ENCODE assay signal across 10 cellular contexts in the genomic region with DNA sequence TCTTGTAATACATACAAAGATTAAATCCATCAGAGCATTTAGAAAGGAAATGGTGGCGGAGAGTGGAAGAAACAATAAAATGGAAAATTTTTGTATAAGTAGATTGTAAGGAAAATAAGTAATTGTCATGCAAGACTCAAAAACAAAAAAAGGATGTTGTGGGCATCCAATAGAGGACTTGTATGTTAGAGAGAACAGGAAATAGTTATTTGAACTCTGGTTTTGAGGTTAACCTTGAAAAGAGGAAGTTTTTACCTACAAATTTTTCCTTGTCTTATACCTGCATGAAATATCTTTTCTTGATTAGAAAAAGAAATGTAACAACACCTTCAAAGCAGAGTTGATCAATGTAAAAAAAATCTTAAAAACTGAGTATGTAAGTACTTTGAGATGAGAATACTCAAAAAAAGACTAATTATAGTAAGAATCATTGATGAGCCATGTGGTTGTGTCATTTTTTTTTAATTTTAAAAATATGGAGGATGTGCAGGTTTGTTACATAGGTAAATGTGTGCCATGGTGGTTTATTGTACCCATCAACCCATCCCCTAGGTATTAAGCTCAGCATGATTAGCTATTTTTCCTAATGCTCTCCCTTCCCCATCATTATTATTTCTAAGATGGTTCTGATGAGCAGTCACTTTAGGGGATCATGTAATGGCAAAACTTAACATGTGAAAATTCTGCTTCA. TPM values are rescaled to one million over a fixed set of nuclear protein-coding genes. Genes with fewer than 3 reads are reported as not detected.
DNase-seq lines count a peak whose midpoint lies in the region; ATAC-seq, FAIRE-seq and TF ChIP-seq lines count a peak whose summit lies in the region.
"Had no signal": no experiment of that assay in that cellular context is flagged by ENCODE, and none has a peak within 500 bp of the region (broad histone marks: within the 10 kb centered on the region; RNA-seq: fewer than 3 reads in every experiment).

No MANE protein-coding gene starts in this region.

- H3K27me3 ChIP-seq in OCI-LY1 (ENCODE audit: insufficient read depth, low read length) (no peaks in the 10 kb centered on the region), Caco-2 (replicated peaks; ENCODE audit: control insufficient read depth, insufficient read depth, low read length) (no peaks in the 10 kb centered on the region)
- H3K27me3 ChIP-seq: BE2C, brain microvascular endothelial cell had no signal

- TF ChIP-seq CTCF in OCI-LY1 (IDR thresholded peaks at IDR 0.05; ENCODE audit: low read length) (no peak), Caco-2 (IDR thresholded peaks at IDR 0.05; ENCODE audit: insufficient read depth in 1 of 2, low read depth in 1 of 2, low read length in 1 of 2, severe bottlenecking in 1 of 2, unreplicated experiment in 1 of 2) (no peak)

- peak overlapping the region; percentile 91 for H3K27ac Mint-ChIP-seq in activated naive CD4-positive, alpha-beta T cell treated with anti-CD3 and anti-CD28 coated beads, Interleukin-2, amount 10 ng/mL, durations not matched to agents 7 days and 5 days
- peak overlapping the region; percentile 86 for H3K27ac Mint-ChIP-seq in stimulated activated naive CD8-positive, alpha-beta T cell treated with anti-CD3 and anti-CD28 coated beads, Interleukin-15, Interleukin-2, amounts not matched to agents 100 ng/mL and 50 ng/mL, for 24 hours
- no peak overlapping the region for H3K27ac Mint-ChIP-seq in Caco-2 (ENCODE audit: unreplicated experiment)

- DNase-seq in activated naive CD4-positive, alpha-beta T cell treated with anti-CD3 and anti-CD28 coated beads, Interleukin-2, amount 10 ng/mL, durations not matched to agents 7 days and 5 days, result no peak
- DNase-seq in activated naive CD4-positive, alpha-beta T cell treated with Interleukin-2 at 50 U/mL for 16 hours, result no peak
- DNase-seq in RCC 7860 (ENCODE audit: low spot score) (no peak), NCI-H510A (lab: John Stamatoyannopoulos, UW) (no peak), Caco-2 (no peak)
- DNase-seq: BE2C, brain microvascular endothelial cell had no signal

- H3K4me1 ChIP-seq in OCI-LY1 (ENCODE audit: insufficient read depth, low read length, severe bottlenecking), result peaks cover 13% of the 10 kb centered on the region
- no peaks in the 10 kb centered on the region for H3K4me1 ChIP-seq in Caco-2
- H3K4me1 ChIP-seq: BE2C had no signal

- peak overlapping the region; percentile 21 for H3K27ac ChIP-seq in OCI-LY1 (ENCODE audit: low read depth, low read length, poor library complexity, severe bottlenecking)
- H3K27ac ChIP-seq: brain microvascular endothelial cell had no signal

- H3K4me3 ChIP-seq in OCI-LY1 (ENCODE audit: low read depth, low read length, poor library complexity, severe bottlenecking), result no peak overlapping the region
- no peak overlapping the region for H3K4me3 ChIP-seq in Caco-2 (ENCODE audit: low read depth, low read length)

- no peak overlapping the region for H2AFZ ChIP-seq in OCI-LY1 (ENCODE audit: low read length)

- no peaks in the 10 kb centered on the region for H4K20me1 ChIP-seq in OCI-LY1 (ENCODE audit: insufficient read depth, low read length)

- peaks cover 25% of the 10 kb centered on the region for H3K9me3 Mint-ChIP-seq in activated naive CD4-positive, alpha-beta T cell treated with anti-CD3 and anti-CD28 coated beads, Interleukin-2, amount 10 ng/mL, durations not matched to agents 7 days and 5 days
- peaks cover 3% of the 10 kb centered on the region for H3K9me3 Mint-ChIP-seq in stimulated activated naive CD8-positive, alpha-beta T cell treated with anti-CD3 and anti-CD28 coated beads, Interleukin-15, Interleukin-2, amounts not matched to agents 100 ng/mL and 50 ng/mL, for 24 hours
- H3K9me3 Mint-ChIP-seq in Caco-2 (ENCODE audit: unreplicated experiment), result no peaks in the 10 kb centered on the region

- intact Hi-C loops in Caco-2 (cut with micrococcal nuclease; ENCODE audit: unreplicated experiment), result no loop called here

- peaks cover 54% of the 10 kb centered on the region for H3K4me1 Mint-ChIP-seq in activated naive CD4-positive, alpha-beta T cell treated with anti-CD3 and anti-CD28 coated beads, Interleukin-2, amount 10 ng/mL, durations not matched to agents 7 days and 5 days
- peaks cover 48% of the 10 kb centered on the region for H3K4me1 Mint-ChIP-seq in stimulated activated naive CD8-positive, alpha-beta T cell treated with anti-CD3 and anti-CD28 coated beads, Interleukin-15, Interleukin-2, amounts not matched to agents 100 ng/mL and 50 ng/mL, for 24 hours (ENCODE audit: low read depth)
- H3K4me1 Mint-ChIP-seq in Caco-2 (ENCODE audit: low read depth, unreplicated experiment), result no peaks in the 10 kb centered on the region

- no peaks in the 10 kb centered on the region for H3K79me2 ChIP-seq in OCI-LY1 (ENCODE audit: insufficient read depth, low read length)

- no peak overlapping the region for H3K9ac ChIP-seq in OCI-LY1 (ENCODE audit: low read length)

- H3K36me3 ChIP-seq in OCI-LY1 (ENCODE audit: insufficient read depth, low read length) (peaks cover 61% of the 10 kb centered on the region), Caco-2 (ENCODE audit: control insufficient read depth, insufficient read depth, low read length) (no peaks in the 10 kb centered on the region; the same call in 1 of the 2 replicates)

- BruUV-seq in Caco-2 (replicated peaks; lab: Mats Ljungman, UMichigan), result no TSS peak

- peak; percentile 92 for ATAC-seq in HG02970 (IDR thresholded peaks at IDR 0.05; ENCODE audit: low FRiP score, unreplicated experiment)

- H3K4me3 Mint-ChIP-seq in activated naive CD4-positive, alpha-beta T cell treated with anti-CD3 and anti-CD28 coated beads, Interleukin-2, amount 10 ng/mL, durations not matched to agents 7 days and 5 days, result peak overlapping the region; percentile 31
- peak overlapping the region; percentile 41 for H3K4me3 Mint-ChIP-seq in stimulated activated naive CD8-positive, alpha-beta T cell treated with anti-CD3 and anti-CD28 coated beads, Interleukin-15, Interleukin-2, amounts not matched to agents 100 ng/mL and 50 ng/mL, for 24 hours
- no peak overlapping the region for H3K4me3 Mint-ChIP-seq in Caco-2 (ENCODE audit: unreplicated experiment)

- no peaks in the 10 kb centered on the region for H3F3A ChIP-seq in OCI-LY1 (ENCODE audit: insufficient read depth, low read length)

- CTCF ChIA-PET in activated naive CD4-positive, alpha-beta T cell treated with anti-CD3 and anti-CD28 coated beads, Interleukin-2, amount 10 ng/mL, durations not matched to agents 7 days and 5 days (lab: Charles Lee), result no interaction called here
- CTCF ChIA-PET in Caco-2 (lab: Charles Lee), result interaction anchor here (0.6 kb wide), 1 partner anchor 62 kb away, joined by 3 read pairs; no protein-coding TSS in a partner anchor

- no peaks in the 10 kb centered on the region for H3K27me3 Mint-ChIP-seq in activated naive CD4-positive, alpha-beta T cell treated with anti-CD3 and anti-CD28 coated beads, Interleukin-2, amount 10 ng/mL, durations not matched to agents 7 days and 5 days
- no peaks in the 10 kb centered on the region for H3K27me3 Mint-ChIP-seq in stimulated activated naive CD8-positive, alpha-beta T cell treated with anti-CD3 and anti-CD28 coated beads, Interleukin-15, Interleukin-2, amounts not matched to agents 100 ng/mL and 50 ng/mL, for 24 hours
- H3K27me3 Mint-ChIP-seq in Caco-2 (ENCODE audit: insufficient read depth, unreplicated experiment), result no peaks in the 10 kb centered on the region

- no peaks in the 10 kb centered on the region for H3K9me2 ChIP-seq in OCI-LY1 (ENCODE audit: low read depth, low read length)

- H3K4me2 ChIP-seq in OCI-LY1 (ENCODE audit: low read length), result no peak overlapping the region

- peaks cover 81% of the 10 kb centered on the region for H3K36me3 Mint-ChIP-seq in activated naive CD4-positive, alpha-beta T cell treated with anti-CD3 and anti-CD28 coated beads, Interleukin-2, amount 10 ng/mL, durations not matched to agents 7 days and 5 days
- peaks cover 77% of the 10 kb centered on the region for H3K36me3 Mint-ChIP-seq in stimulated activated naive CD8-positive, alpha-beta T cell treated with anti-CD3 and anti-CD28 coated beads, Interleukin-15, Interleukin-2, amounts not matched to agents 100 ng/mL and 50 ng/mL, for 24 hours (ENCODE audit: low read depth)
- peaks cover 30% of the 10 kb centered on the region for H3K36me3 Mint-ChIP-seq in Caco-2 (ENCODE audit: insufficient read depth, unreplicated experiment)

- POLR2A ChIA-PET in Caco-2 (lab: Charles Lee), result no interaction called here

- FAIRE-seq in RCC 7860 (lab: Jason Lieb, UNC), result no peak

- H3K9me3 ChIP-seq in OCI-LY1 (ENCODE audit: low read length) (0 out of 2 replicates have a peak, but pooled peaks cover 2% of the 10 kb centered on the region), Caco-2 (no peaks in the 10 kb centered on the region)
- H3K9me3 ChIP-seq: BE2C had no signal

RNA-seq across cellular contexts. Expression of gene TMEM106B, which starts 11.9 kb away (rescaled TPM):
- 38.6 and 46.8 TPM in 2 replicates for total RNA-seq in Caco-2 (2022)
